ENCODE assay signal across 15 cellular contexts in the genomic region with DNA sequence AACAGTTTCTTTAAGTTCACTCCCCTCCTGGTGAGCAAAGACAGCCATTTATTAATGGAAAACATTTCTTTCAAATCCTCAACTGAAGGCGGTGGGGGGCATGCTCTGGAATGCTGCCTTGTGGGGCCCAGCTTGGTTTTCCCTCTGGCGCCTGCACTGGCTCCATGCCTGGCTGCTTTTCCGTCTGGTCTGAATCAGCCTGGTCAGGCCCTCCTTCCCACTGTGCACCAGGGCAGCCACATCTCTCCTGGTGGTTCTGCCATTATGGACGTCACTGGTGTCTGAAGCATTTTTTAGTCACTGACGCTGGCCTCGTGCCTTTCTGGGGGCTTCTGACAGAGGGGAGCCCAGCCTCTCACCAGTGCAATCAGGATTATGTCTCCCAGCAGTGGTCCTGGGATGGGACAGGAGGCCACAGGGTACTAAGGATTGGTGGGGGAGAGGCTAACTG. TPM values are rescaled to one million over a fixed set of nuclear protein-coding genes. Genes with fewer than 3 reads are reported as not detected.
DNase-seq lines count a peak whose midpoint lies in the region; ATAC-seq and TF ChIP-seq lines count a peak whose summit lies in the region.
"Had no signal": no experiment of that assay in that cellular context is flagged by ENCODE, and none has a peak within 500 bp of the region (broad histone marks: within the 10 kb centered on the region; RNA-seq: fewer than 3 reads in every experiment).

No MANE protein-coding gene starts in this region.

- H3K27ac ChIP-seq in AG04450 (ENCODE audit: low read depth, low read length) (peak overlapping the region; percentile 47), gastrocnemius medialis (no peak overlapping the region)
- H3K27ac ChIP-seq: body of pancreas, esophagus squamous epithelium, left lung, psoas muscle had no signal

- no peak for TF ChIP-seq RAD21 in Ishikawa (IDR thresholded peaks at IDR 0.05; ENCODE audit: low read depth)

- ATAC-seq in gastrocnemius medialis (no peak), HG02759 (IDR thresholded peaks at IDR 0.05; ENCODE audit: unreplicated experiment) (no peak), GM21515 (IDR thresholded peaks at IDR 0.05; ENCODE audit: unreplicated experiment) (no peak)
- ATAC-seq: body of pancreas, left lung, psoas muscle, Right ventricle myocardium inferior had no signal

- POLR2A ChIA-PET in AG04450 (lab: Yijun Ruan, JAX) = interaction anchor here (0.6 kb wide), 1 partner anchor 285 kb away, joined by 3 read pairs; no protein-coding TSS in a partner anchor
- POLR2A ChIA-PET in GM10248 (lab: Yijun Ruan, JAX) = no interaction called here

- H3K4me3 ChIP-seq in AG04450 (ENCODE audit: low read depth, low read length) (no peak overlapping the region), gastrocnemius medialis (no peak overlapping the region)
- H3K4me3 ChIP-seq: body of pancreas, esophagus squamous epithelium, left lung, psoas muscle had no signal

- intact Hi-C loops in gastrocnemius medialis (cut with DNase I; ENCODE audit: low total_unique reads) = loop anchor here (5.0 kb wide), 1 partner anchor 34 kb away; no protein-coding TSS in a partner anchor

- no peaks in the 10 kb centered on the region for H3K36me3 ChIP-seq in gastrocnemius medialis
- H3K36me3 ChIP-seq: esophagus squamous epithelium, left lung had no signal

- no peak for TF ChIP-seq POLR2A in gastrocnemius medialis (IDR thresholded peaks at IDR 0.05)

- TF ChIP-seq CTCF in AG04450 (IDR thresholded peaks at IDR 0.05; ENCODE audit: low read depth, low read length) = no peak
- no peak for TF ChIP-seq CTCF in GM10248 (IDR thresholded peaks at IDR 0.05; ENCODE audit: control extremely low read depth, extremely low read depth, low read depth, missing control alignments)
- TF ChIP-seq CTCF in gastrocnemius medialis (IDR thresholded peaks at IDR 0.05 in 4 of 5, conservative IDR thresholded peaks at IDR 0.05 in 1 of 5) = no peak

- H3K27me3 ChIP-seq in AG04450 (ENCODE audit: control insufficient read depth, insufficient read depth, low read length) = peaks cover 10% of the 10 kb centered on the region
- no peaks in the 10 kb centered on the region for H3K27me3 ChIP-seq in gastrocnemius medialis
- H3K27me3 ChIP-seq: body of pancreas, esophagus squamous epithelium, left lung had no signal

- CTCF ChIA-PET in AG04450 (lab: Charles Lee) (interaction anchor here (0.6 kb wide), 1 partner anchor 405 kb away, joined by 5 read pairs; no protein-coding TSS in a partner anchor), GM10248 (lab: Yijun Ruan, JAX) (no interaction called here)

- no peaks in the 10 kb centered on the region for H3K4me1 ChIP-seq in gastrocnemius medialis
- H3K4me1 ChIP-seq: body of pancreas, esophagus squamous epithelium, left lung, psoas muscle had no signal

- DNase-seq in AG04450 (ENCODE audit: low read depth, low spot score) (no peak), dedifferentiated amniotic fluid mesenchymal stem cell (ENCODE audit: extremely low spot score) (peak; percentile 46), myocyte (ENCODE audit: low read depth) (peak; percentile 34), GM10248 (ENCODE audit: extremely low spot score) (no peak), gastrocnemius medialis (no peak)
- DNase-seq: activated T-cell treated with anti-CD3 and anti-CD28 coated beads, Interleukin-2, amount 50 U/mL, for 1 hour; AML-193; body of pancreas; esophagus squamous epithelium; left lung; psoas muscle had no signal

- peaks cover 5% of the 10 kb centered on the region; the same call in 1 of the 2 replicates for H3K9me3 ChIP-seq in AG04450 (ENCODE audit: control insufficient read depth, insufficient read depth, low read length)
- H3K9me3 ChIP-seq in gastrocnemius medialis = no peaks in the 10 kb centered on the region
- H3K9me3 ChIP-seq: body of pancreas, psoas muscle had no signal

- peak; percentile 60 for TF ChIP-seq EP300 in Ishikawa (IDR thresholded peaks at IDR 0.05; ENCODE audit: borderline replicate concordance)

- in situ Hi-C loops in gastrocnemius medialis (cut with MboI; ENCODE audit: low sequenced_read_pairs in 4 of 4) = no loop called here

TF ChIP-seq in Ishikawa, 13 proteins besides CTCF, POLR2A, EP300 and RAD21:
- peak; percentile 82 for TF ChIP-seq TEAD4 (IDR thresholded peaks at IDR 0.05)
- no peak for TF ChIP-seq TAF1 (IDR thresholded peaks at IDR 0.05; ENCODE audit: low read depth)
- TF ChIP-seq ZBTB7A (IDR thresholded peaks at IDR 0.05; ENCODE audit: low read depth) = no peak
- peak; percentile 29; the same call in 1 of the 2 replicates for TF ChIP-seq NFIC (IDR thresholded peaks at IDR 0.05)
- TF ChIP-seq YY1 (IDR thresholded peaks at IDR 0.05; ENCODE audit: low read depth) = peak; percentile 57
- TF ChIP-seq FOXM1 (IDR thresholded peaks at IDR 0.05; ENCODE audit: borderline replicate concordance, low read depth) = no peak
- TF ChIP-seq, protein P1, sequence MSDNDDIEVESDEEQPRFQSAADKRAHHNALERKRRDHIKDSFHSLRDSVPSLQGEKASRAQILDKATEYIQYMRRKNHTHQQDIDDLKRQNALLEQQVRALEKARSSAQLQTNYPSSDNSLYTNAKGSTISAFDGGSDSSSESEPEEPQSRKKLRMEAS (IDR thresholded peaks at IDR 0.05) = peak; percentile 79
- no peak for TF ChIP-seq CEBPB (IDR thresholded peaks at IDR 0.05)
- peak; percentile 75 for TF ChIP-seq TCF12 (IDR thresholded peaks at IDR 0.05; ENCODE audit: low read depth)

RNA-seq across cellular contexts. Expression of a gene that starts 57.6 kb away (rescaled TPM):
- polyA plus RNA-seq in AG04450 (2011; rRNA removed) = 85.3 and 108 TPM in 2 replicates
- polyA minus RNA-seq in AG04450 (2011; rRNA and poly(A)+ RNA removed) = 146 and 205 TPM in 2 replicates
- total RNA-seq in myocyte (121 and 124 TPM in 2 replicates), gastrocnemius medialis (100 to 1,000 TPM; 103 to 140 (median 108) TPM)
- polyA plus RNA-seq in myocyte (2012) = 116 TPM

Comparison
In these comparisons a context has a peak if more than half of its experiments do, and no peak if none do; other contexts are left out.
1. DNase-seq: peak in dedifferentiated amniotic fluid mesenchymal stem cell (single experiment) and myocyte (single experiment); none in AG04450 (single experiment), GM10248 (single experiment) and gastrocnemius medialis (0 of 2).